8 cellular contexts compared by ENCODE assay signal in genomic region chr11:102780491-102780918, GRCh38.
DNase-seq lines count a peak whose midpoint lies in the region; ATAC-seq and TF ChIP-seq lines count a peak whose summit lies in the region.

Gene MMP10, minus strand, starts transcription at chr11:102780628. Its CDS starts 37 bp downstream, at chr11:102780591.

- TF ChIP-seq CTCF in VCaP (conservative IDR thresholded peaks at IDR 0.05) = peak; percentile 75

- peak within 1 kb of the TSS; percentile 64 for H3K27ac ChIP-seq in HUES6 (ENCODE audit: low read depth, low read length)
- peak within 1 kb of the TSS; percentile 91 for H3K27ac ChIP-seq in VCaP

- no peak within 1 kb of the TSS for H3K9ac ChIP-seq in HUES6 (ENCODE audit: low read length)

- peaks cover 11% of the 10 kb centered on the region; the same call in 1 of the 2 replicates for H3K4me1 ChIP-seq in HUES6 (ENCODE audit: control insufficient read depth, insufficient read depth, low read length)

- H3K27me3 ChIP-seq in HUES6 (ENCODE audit: control insufficient read depth, insufficient read depth, low read length) = no peaks in the 10 kb centered on the region

- DNase-seq in DMS114 treated with DMSO at 0.1 percent for 48 hours (lab: John Stamatoyannopoulos, UW; ENCODE audit: unreplicated experiment) (peak; percentile 65), left kidney (ENCODE audit: low read depth, low spot score) (peak; percentile 18), GM19240 (ENCODE audit: insufficient read length, low spot score) (no peak)

- no peaks in the 10 kb centered on the region for H3K36me3 ChIP-seq in HUES6 (ENCODE audit: control insufficient read depth, insufficient read depth, low read length)

- no peak within 1 kb of the TSS for H3K4me3 ChIP-seq in HUES6 (ENCODE audit: low read depth, low read length)

- ATAC-seq in HG03457 (IDR thresholded peaks at IDR 0.05; ENCODE audit: unreplicated experiment) (no peak), GM19035 (IDR thresholded peaks at IDR 0.05; ENCODE audit: unreplicated experiment) (no peak), HG03571 (IDR thresholded peaks at IDR 0.05; ENCODE audit: unreplicated experiment) (no peak)

- H3K9me3 ChIP-seq in HUES6 (ENCODE audit: control insufficient read depth, insufficient read depth, low read depth, low read length) = no peaks in the 10 kb centered on the region
